13 cellular contexts compared by ENCODE assay signal in genomic region chr11:9831122-9831521, GRCh38.
"Had no signal": no experiment of that assay in that cellular context is flagged by ENCODE, and none has a peak within 500 bp of the region (broad histone marks: within the 10 kb centered on the region; RNA-seq: fewer than 3 reads in every experiment).

No MANE protein-coding gene starts in this region.

- H3K27ac ChIP-seq: breast epithelium, suprapubic skin had no signal

- H3K27me3 ChIP-seq: breast epithelium, suprapubic skin had no signal

- H3K36me3 ChIP-seq: breast epithelium had no signal

- ATAC-seq: activated CD8-positive, alpha-beta T cell treated with anti-CD3 and anti-CD28 coated beads, Interleukin-2, amount 10 ng/mL, durations not matched to agents 7 days and 5 days; esophagus mucosa; stimulated activated naive CD8-positive, alpha-beta T cell treated with anti-CD3 and anti-CD28 coated beads, Interleukin-15, Interleukin-2, amounts not matched to agents 100 U/mL and 50 U/mL, for 24 hours had no signal

- H3K9me3 ChIP-seq: breast epithelium, suprapubic skin had no signal

- H3K4me1 ChIP-seq: breast epithelium, suprapubic skin had no signal

- DNase-seq: activated CD4-positive, alpha-beta T cell treated with anti-CD3 and anti-CD28 coated beads for 48 hours; activated CD8-positive, alpha-beta memory T cell treated with anti-CD3 and anti-CD28 coated beads, Interleukin-2, amount 50 U/mL, for 48 hours; activated CD8-positive, alpha-beta T cell treated with anti-CD3 and anti-CD28 coated beads, Interleukin-2, amount 10 ng/mL, durations not matched to agents 7 days and 5 days; aorta; dermis blood vessel endothelial cell; hippocampal formation; stimulated activated CD4-positive, alpha-beta T cell treated with anti-CD3 and anti-CD28 coated beads, Interleukin-12 subunit alpha, Interleukin-12 subunit beta, amount 100 ng/mL, for 4 hours; stimulated activated CD4-positive, alpha-beta T cell treated with anti-CD3 and anti-CD28 coated beads, Interleukin-4, amount 100 ng/mL, for 1 hour; stimulated activated CD8-positive, alpha-beta memory T cell treated with anti-CD3 and anti-CD28 coated beads, Interleukin-4, amount 100 ng/mL, for 48 hours; stimulated activated naive CD8-positive, alpha-beta T cell treated with anti-CD3 and anti-CD28 coated beads, Interleukin-15, Interleukin-2, amounts not matched to agents 100 U/mL and 50 U/mL, for 24 hours had no signal

- H3K4me3 ChIP-seq: breast epithelium, suprapubic skin had no signal
